Comparison of ENCODE assay signal across 8 cellular contexts in genomic region chr9:14652729-14653377, GRCh38. TPM values are rescaled to one million over a fixed set of nuclear protein-coding genes. Genes with fewer than 3 reads are reported as not detected.
DNase-seq lines count a peak whose midpoint lies in the region; ATAC-seq and TF ChIP-seq lines count a peak whose summit lies in the region.

No MANE protein-coding gene starts in this region.

- H3F3A ChIP-seq in OCI-LY1 (ENCODE audit: insufficient read depth, low read length), result no peaks in the 10 kb centered on the region

- no peak overlapping the region for H3K9ac ChIP-seq in OCI-LY1 (ENCODE audit: low read length)

- H3K27ac ChIP-seq in OCI-LY1 (ENCODE audit: low read depth, low read length, poor library complexity, severe bottlenecking), result no peak overlapping the region
- no peak overlapping the region for H3K27ac ChIP-seq in tibial nerve

- H3K4me1 ChIP-seq in OCI-LY1 (ENCODE audit: insufficient read depth, low read length, severe bottlenecking), result no peaks in the 10 kb centered on the region
- no peaks in the 10 kb centered on the region for H3K4me1 ChIP-seq in tibial nerve

- TF ChIP-seq EP300 in tibial nerve (IDR thresholded peaks at IDR 0.05), result no peak

- no peaks in the 10 kb centered on the region for H4K20me1 ChIP-seq in OCI-LY1 (ENCODE audit: insufficient read depth, low read length)

- H3K27me3 ChIP-seq in OCI-LY1 (ENCODE audit: insufficient read depth, low read length) (no peaks in the 10 kb centered on the region), tibial nerve (no peaks in the 10 kb centered on the region)

- H3K36me3 ChIP-seq in OCI-LY1 (ENCODE audit: insufficient read depth, low read length) (peaks cover 35% of the 10 kb centered on the region), tibial nerve (peaks cover 0 to 43% (median 0%) of the 10 kb centered on the region in 3 donors)

- H3K4me2 ChIP-seq in OCI-LY1 (ENCODE audit: low read length), result no peak overlapping the region

- H2AFZ ChIP-seq in OCI-LY1 (ENCODE audit: low read length), result no peak overlapping the region

- no peaks in the 10 kb centered on the region for H3K79me2 ChIP-seq in OCI-LY1 (ENCODE audit: insufficient read depth, low read length)

- 56 to 62% methylated on average over 4 of the region's 4 CpGs for WGBS in tibial nerve, 2 donors

- no peak for TF ChIP-seq POLR2A in tibial nerve (IDR thresholded peaks at IDR 0.05)

- H3K4me3 ChIP-seq in OCI-LY1 (ENCODE audit: low read depth, low read length, poor library complexity, severe bottlenecking) (no peak overlapping the region), fibroblast of pulmonary artery (replicated peaks; ENCODE audit: low read depth, low read length) (no peak overlapping the region), tibial nerve (no peak overlapping the region)

- DNase-seq in A172 (ENCODE audit: low spot score) (peak; percentile 4), H4 (ENCODE audit: low spot score) (peak; percentile 13), fibroblast of pulmonary artery (ENCODE audit: low read depth) (peak; percentile 29), tibial nerve (ENCODE audit: low spot score in 2 of 2) (no peak)
- DNase-seq in stimulated activated CD4-positive, alpha-beta T cell treated with anti-CD3 and anti-CD28 coated beads, Interleukin-2, amount 100 ng/mL, for 24 hours, result no peak
- DNase-seq in stimulated activated CD4-positive, alpha-beta T cell treated with anti-CD3 and anti-CD28 coated beads, Interleukin-2, amount 100 ng/mL, for 48 hours, result no peak

- H3K9me3 ChIP-seq in OCI-LY1 (ENCODE audit: low read length) (peaks cover 16% of the 10 kb centered on the region), tibial nerve (peaks cover 0 to 28% (median 8%) of the 10 kb centered on the region in 4 donors)

- ATAC-seq in HG02852 (IDR thresholded peaks at IDR 0.05; ENCODE audit: unreplicated experiment), result no peak

- TF ChIP-seq CTCF in OCI-LY1 (IDR thresholded peaks at IDR 0.05; ENCODE audit: low read length) (peak; percentile 57), fibroblast of pulmonary artery (IDR thresholded peaks at IDR 0.05; ENCODE audit: low read length, missing control alignments) (peak; percentile 50), tibial nerve (IDR thresholded peaks at IDR 0.05) (peak in 4 of 5 experiments; percentile 25 to 37 (median 27))

- no peaks in the 10 kb centered on the region for H3K9me2 ChIP-seq in OCI-LY1 (ENCODE audit: low read depth, low read length)

RNA-seq across cellular contexts. Expression of gene ZDHHC21, which starts 40.4 kb away (rescaled TPM):
- 5.8 and 11.1 TPM in 2 replicates for total RNA-seq in A172 (2014; rRNA removed; shearing (Covaris generic))
- total RNA-seq in H4 (2014; rRNA removed; shearing (Covaris generic)), result 2.6 and 3.6 TPM in 2 replicates
- 10 to 100 TPM; 12.0 to 18.4 (median 16.1) TPM for total RNA-seq in tibial nerve

Comparison
In these comparisons a context has a peak if more than half of its experiments do, and no peak if none do; other contexts are left out.
1. DNase-seq: peak in A172 (single experiment), H4 (single experiment) and fibroblast of pulmonary artery (single experiment); none in tibial nerve (0 of 2), stimulated activated CD4-positive, alpha-beta T cell treated with anti-CD3 and anti-CD28 coated beads, Interleukin-2, amount 100 ng/mL, for 24 hours (0 of 2) and stimulated activated CD4-positive, alpha-beta T cell treated with anti-CD3 and anti-CD28 coated beads, Interleukin-2, amount 100 ng/mL, for 48 hours (0 of 2).
2. Peak in every context shown above with its lines, with median percentiles within 50 percentile points of each other: CTCF ChIP-seq.